2 cellular contexts compared by ENCODE assay signal in the genomic region with DNA sequence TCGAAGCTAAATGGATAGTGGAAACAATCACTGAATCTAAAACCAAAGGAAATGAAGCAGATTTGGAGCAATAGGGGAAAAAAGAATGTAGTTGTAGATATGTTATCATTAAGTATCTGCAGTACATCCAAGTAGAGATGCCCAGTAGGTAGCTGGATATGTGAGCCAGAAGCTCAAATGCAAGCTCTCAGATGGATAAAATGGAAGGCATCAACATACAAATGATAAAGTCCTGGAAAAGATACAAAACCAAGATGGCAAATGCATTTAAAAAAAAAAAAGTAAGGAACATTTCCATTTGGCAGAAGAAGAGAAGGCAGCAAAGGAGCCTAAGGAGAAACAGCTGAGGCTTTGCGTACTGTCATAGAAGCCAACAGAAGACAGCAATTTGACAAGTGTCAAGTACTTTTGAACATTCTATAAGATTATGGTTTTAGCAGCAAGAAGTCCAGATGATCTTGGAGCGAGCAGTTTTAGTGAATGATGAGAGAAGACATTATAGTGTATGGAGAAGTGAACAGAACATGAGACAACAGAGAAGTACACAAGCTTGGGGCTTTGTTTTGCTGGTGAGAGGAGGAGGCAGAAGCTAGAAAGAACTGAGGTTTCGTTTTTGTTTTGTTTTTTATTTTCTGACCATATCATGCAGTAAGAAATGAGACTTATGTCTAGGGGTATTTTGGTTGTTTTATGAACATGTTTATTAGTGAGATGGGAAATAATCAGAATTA.
TF ChIP-seq lines count a peak whose summit lies in the region.

No MANE protein-coding gene starts in this region.

TF ChIP-seq in GM12891, 5 proteins besides CTCF, POLR2A, EP300 and RAD21 (continued from another document):
- TF ChIP-seq SPI1 (IDR thresholded peaks at IDR 0.05; ENCODE audit: low read depth, low read length), result no peak

TF ChIP-seq in endothelial cell of umbilical vein, 7 proteins besides CTCF, POLR2A, EP300 and RAD21 (continued from another document):
- TF ChIP-seq, protein P1, sequence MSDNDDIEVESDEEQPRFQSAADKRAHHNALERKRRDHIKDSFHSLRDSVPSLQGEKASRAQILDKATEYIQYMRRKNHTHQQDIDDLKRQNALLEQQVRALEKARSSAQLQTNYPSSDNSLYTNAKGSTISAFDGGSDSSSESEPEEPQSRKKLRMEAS (IDR thresholded peaks at IDR 0.05; ENCODE audit: insufficient read depth, insufficient read length), result no peak
- TF ChIP-seq FOS (IDR thresholded peaks at IDR 0.05; ENCODE audit: borderline replicate concordance, insufficient read depth, low read length), result no peak
- peak; percentile 4 for TF ChIP-seq GATA2 (IDR thresholded peaks at IDR 0.05; ENCODE audit: insufficient read depth, insufficient read length, low read depth, low read length)
- no peak for TF ChIP-seq POLR2AphosphoS5 (IDR thresholded peaks at IDR 0.05; ENCODE audit: insufficient read depth, low read depth, low read length)
